Comparison of ENCODE assay signal across 17 cellular contexts in genomic region chr15:75671684-75672083, GRCh38. TPM values are rescaled to one million over a fixed set of nuclear protein-coding genes. Genes with fewer than 3 reads are reported as not detected.
DNase-seq lines count a peak whose midpoint lies in the region; ATAC-seq and TF ChIP-seq lines count a peak whose summit lies in the region.
"Had no signal": no experiment of that assay in that cellular context is flagged by ENCODE, and none has a peak within 500 bp of the region (broad histone marks: within the 10 kb centered on the region; RNA-seq: fewer than 3 reads in every experiment).

No MANE protein-coding gene starts in this region.

- H3K27ac ChIP-seq in RWPE2 (ENCODE audit: poor library complexity, severe bottlenecking) (peak overlapping the region; percentile 97), gastroesophageal sphincter (peak overlapping the region in 3 of 4 donors; percentile 85 to 87 (median 86)), smooth muscle cell (ENCODE audit: low read depth) (peak overlapping the region; percentile 98)

- no peaks in the 10 kb centered on the region for H3K4me1 Mint-ChIP-seq in activated T-cell treated with anti-CD3 and anti-CD28 coated beads, Interleukin-2, amount 50 U/mL, for 72 hours (ENCODE audit: low read depth)

- ATAC-seq in RWPE2 (ENCODE audit: low read depth) (no peak), gastroesophageal sphincter (no peak)
- ATAC-seq in activated T-cell treated with anti-CD3 and anti-CD28 coated beads, Interleukin-2, amount 50 U/mL, for 72 hours (replicated peaks in 1 of 2): no peak
- ATAC-seq: activated naive CD4-positive, alpha-beta T cell treated with anti-CD3 and anti-CD28 coated beads, Interleukin-2, amount 50 U/mL, for 72 hours; sciatic nerve had no signal

- WGBS in gastroesophageal sphincter (ENCODE audit: low coverage in 1 of 2), 2 donors: 77% methylated on average over 5 of the region's 7 CpGs; no CpG with 5 or more reads in 1 of the 2 donors
- WGBS in smooth muscle cell (ENCODE audit: low lambda C conversion rate): 85% methylated on average over 7 of the region's 7 CpGs

- no peak overlapping the region for H3K4me3 Mint-ChIP-seq in activated T-cell treated with anti-CD3 and anti-CD28 coated beads, Interleukin-2, amount 50 U/mL, for 72 hours

- H3K4me1 ChIP-seq in RWPE2 (ENCODE audit: insufficient read depth, poor library complexity, severe bottlenecking) (peaks cover 47% of the 10 kb centered on the region), gastroesophageal sphincter (peaks cover 0 to 77% (median 43%) of the 10 kb centered on the region in 3 donors), smooth muscle cell (ENCODE audit: low read depth) (peaks cover 32% of the 10 kb centered on the region)

- DNase-seq in EL: peak; percentile 36
- no peak for DNase-seq in RWPE2 (ENCODE audit: low spot score)
- no peak for DNase-seq in smooth muscle cell (lab: John Stamatoyannopoulos, UW; ENCODE audit: unreplicated experiment)
- no peak for DNase-seq in activated T-cell treated with anti-CD3 and anti-CD28 coated beads, Interleukin-2, amount 50 U/mL, for 72 hours
- no peak for DNase-seq in nucleus accumbens (lab: John Stamatoyannopoulos, UW)
- no peak for DNase-seq in NCI-H187 (lab: John Stamatoyannopoulos, UW)
- no peak for DNase-seq in NCI-H1436 treated with DMSO at 0.1 percent for 48 hours (lab: John Stamatoyannopoulos, UW)
- DNase-seq: activated T-cell treated with anti-CD3 and anti-CD28 coated beads for 4 hours; central memory CD4-positive, alpha-beta T cell; NCI-H2107; stimulated activated CD4-positive, alpha-beta T cell treated with anti-CD3 and anti-CD28 coated beads, Interleukin-4, amount 100 ng/mL, for 1 hour; T-helper 2 cell had no signal

- peak overlapping the region; percentile 83 for H3K9ac ChIP-seq in smooth muscle cell (ENCODE audit: low read depth)

- TF ChIP-seq EP300 in gastroesophageal sphincter (IDR thresholded peaks at IDR 0.05): no peak

- TF ChIP-seq CTCF in RWPE2 (IDR thresholded peaks at IDR 0.05; ENCODE audit: poor library complexity, severe bottlenecking) (no peak), gastroesophageal sphincter (IDR thresholded peaks at IDR 0.05) (no peak), smooth muscle cell (IDR thresholded peaks at IDR 0.05; ENCODE audit: borderline replicate concordance, insufficient read depth, poor library complexity, severe bottlenecking) (no peak)

- no peaks in the 10 kb centered on the region for H3K36me3 ChIP-seq in RWPE2 (ENCODE audit: low read depth)
- peaks cover 0 to 24% of the 10 kb centered on the region in 2 donors for H3K36me3 ChIP-seq in gastroesophageal sphincter
- H3K36me3 ChIP-seq in smooth muscle cell (ENCODE audit: low read depth): no peaks in the 10 kb centered on the region
- H3K36me3 ChIP-seq: HAP-1 had no signal

- H3K27me3 ChIP-seq in RWPE2 (ENCODE audit: insufficient read depth, poor library complexity, severe bottlenecking) (no peaks in the 10 kb centered on the region), gastroesophageal sphincter (no peaks in the 10 kb centered on the region), smooth muscle cell (ENCODE audit: low read depth) (no peaks in the 10 kb centered on the region)

- H3K27me3 Mint-ChIP-seq in activated T-cell treated with anti-CD3 and anti-CD28 coated beads, Interleukin-2, amount 50 U/mL, for 72 hours (ENCODE audit: low read depth): no peaks in the 10 kb centered on the region

- H2AFZ ChIP-seq in smooth muscle cell (ENCODE audit: low read depth): no peak overlapping the region

- TF ChIP-seq POLR2A in gastroesophageal sphincter (IDR thresholded peaks at IDR 0.05): no peak

- peaks cover 22% of the 10 kb centered on the region for H3F3A ChIP-seq in smooth muscle cell (ENCODE audit: low read depth)

- no peaks in the 10 kb centered on the region for H3K9me3 ChIP-seq in RWPE2 (ENCODE audit: severe bottlenecking)
- no peaks in the 10 kb centered on the region for H3K9me3 ChIP-seq in gastroesophageal sphincter
- H3K9me3 ChIP-seq in smooth muscle cell (replicated peaks; ENCODE audit: low read depth): no peaks in the 10 kb centered on the region
- H3K9me3 ChIP-seq: HAP-1 had no signal

- H3K9me3 Mint-ChIP-seq in activated T-cell treated with anti-CD3 and anti-CD28 coated beads, Interleukin-2, amount 50 U/mL, for 72 hours: no peaks in the 10 kb centered on the region
- H3K9me3 Mint-ChIP-seq: activated naive CD4-positive, alpha-beta T cell treated with anti-CD3 and anti-CD28 coated beads, Interleukin-2, amount 50 U/mL, for 72 hours had no signal

- no peak overlapping the region for H3K27ac Mint-ChIP-seq in activated T-cell treated with anti-CD3 and anti-CD28 coated beads, Interleukin-2, amount 50 U/mL, for 72 hours

- H3K79me2 ChIP-seq in smooth muscle cell (ENCODE audit: low read depth): no peaks in the 10 kb centered on the region

- H3K4me3 ChIP-seq in RWPE2 (ENCODE audit: severe bottlenecking) (no peak overlapping the region), gastroesophageal sphincter (no peak overlapping the region), smooth muscle cell (no peak overlapping the region)
- H3K4me3 ChIP-seq: HAP-1 had no signal

- H4K20me1 ChIP-seq in smooth muscle cell (ENCODE audit: low read depth): no peaks in the 10 kb centered on the region

- no peaks in the 10 kb centered on the region for H3K36me3 Mint-ChIP-seq in activated T-cell treated with anti-CD3 and anti-CD28 coated beads, Interleukin-2, amount 50 U/mL, for 72 hours (ENCODE audit: insufficient read depth in 2 of 2)
- H3K36me3 Mint-ChIP-seq: activated naive CD4-positive, alpha-beta T cell treated with anti-CD3 and anti-CD28 coated beads, Interleukin-2, amount 50 U/mL, for 72 hours had no signal

- peak overlapping the region; percentile 71 for H3K4me2 ChIP-seq in smooth muscle cell

RNA-seq across cellular contexts. Expression of gene SNX33, which starts 24.0 kb away (rescaled TPM):
- total RNA-seq in gastroesophageal sphincter (10 to 100 TPM; 32.8 to 51.5 (median 41.2) TPM), smooth muscle cell (9.7 and 13.6 TPM in 2 replicates)
- polyA plus RNA-seq in smooth muscle cell: 14.2 and 19.2 TPM in 2 replicates
- 1 to 10 TPM; 1.5 to 3.1 TPM for total RNA-seq in activated T-cell treated with anti-CD3 and anti-CD28 coated beads, Interleukin-2, amount 50 U/mL, for 72 hours

RNA-seq across cellular contexts. Expression of gene IMP3, which starts 31.7 kb away (rescaled TPM):
- total RNA-seq in gastroesophageal sphincter (10 to 100 TPM; 72.8 to 94.9 (median 85.5) TPM), smooth muscle cell (54.1 and 55.6 TPM in 2 replicates)
- 56.7 and 57.5 TPM in 2 replicates for polyA plus RNA-seq in smooth muscle cell
- total RNA-seq in activated T-cell treated with anti-CD3 and anti-CD28 coated beads, Interleukin-2, amount 50 U/mL, for 72 hours: 10 to 100 TPM; 57.5 to 61.0 TPM

RNA-seq across cellular contexts. Expression of gene CSPG4, which starts 41.0 kb away (rescaled TPM):
- total RNA-seq in gastroesophageal sphincter (100 to 1,000 TPM in 3 of 4 donors, 10 to 100 TPM in 1; 98.7 to 396 (median 151) TPM), smooth muscle cell (31.1 and 35.3 TPM in 2 replicates)
- 46.6 and 54.9 TPM in 2 replicates for polyA plus RNA-seq in smooth muscle cell
- not detected for total RNA-seq in activated T-cell treated with anti-CD3 and anti-CD28 coated beads, Interleukin-2, amount 50 U/mL, for 72 hours
- total RNA-seq: activated naive CD4-positive, alpha-beta T cell treated with anti-CD3 and anti-CD28 coated beads, Interleukin-2, amount 50 U/mL, for 72 hours had no signal
- polyA plus RNA-seq: neural cell had no signal

RNA-seq across cellular contexts. Expression of gene SNUPN, which starts 46.2 kb away (rescaled TPM):
- 10 to 100 TPM; 18.6 to 27.3 (median 21.0) TPM for total RNA-seq in gastroesophageal sphincter
- 15.2 and 20.7 TPM in 2 replicates for total RNA-seq in smooth muscle cell
- polyA plus RNA-seq in smooth muscle cell: 24.0 and 26.7 TPM in 2 replicates
- 10 to 100 TPM; 22.4 to 26.2 TPM for total RNA-seq in activated T-cell treated with anti-CD3 and anti-CD28 coated beads, Interleukin-2, amount 50 U/mL, for 72 hours

Comparison
In these comparisons a context has a peak if more than half of its experiments do, and no peak if none do; other contexts are left out.
1. RNA of gene CSPG4, which starts 41.0 kb away (total RNA-seq): 98.7 to 396 TPM in gastroesophageal sphincter and 31.1 to 35.3 TPM in smooth muscle cell; not detected in activated T-cell treated with anti-CD3 and anti-CD28 coated beads, Interleukin-2, amount 50 U/mL, for 72 hours; every median in the first group is over 10 times any median in the second.
2. Peak in every context shown above with its lines, with median percentiles within 50 percentile points of each other: H3K27ac ChIP-seq.